Comparison of ENCODE assay signal across 14 cellular contexts in the genomic region with DNA sequence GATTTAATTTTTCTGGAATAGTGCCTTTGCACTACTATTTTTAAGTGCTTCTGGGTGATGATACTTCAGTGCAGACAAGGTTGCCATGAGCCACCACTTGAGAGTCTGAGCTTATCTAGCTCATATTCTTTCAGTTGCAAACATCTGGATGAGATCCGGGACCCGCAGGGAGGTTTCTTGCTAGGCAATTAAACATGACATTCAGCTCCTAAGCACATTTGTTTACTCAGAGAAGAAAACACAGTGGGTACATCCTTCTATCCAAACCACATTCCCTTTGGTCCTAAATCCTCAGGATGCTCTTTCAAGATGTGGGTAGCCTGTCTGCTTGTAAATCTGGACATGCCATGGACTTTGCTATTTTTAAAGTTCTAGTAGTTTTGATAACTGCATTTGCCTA.
"Had no signal": no experiment of that assay in that cellular context is flagged by ENCODE, and none has a peak within 500 bp of the region (broad histone marks: within the 10 kb centered on the region; RNA-seq: fewer than 3 reads in every experiment).

No MANE protein-coding gene starts in this region.

- DNase-seq: activated CD4-positive, alpha-beta T cell treated with anti-CD3 and anti-CD28 coated beads for 36 hours; activated CD8-positive, alpha-beta memory T cell treated with anti-CD3 and anti-CD28 coated beads, Interleukin-2, amount 50 U/mL, for 48 hours; activated CD8-positive, alpha-beta T cell treated with anti-CD3 and anti-CD28 coated beads, Interleukin-2, amount 10 ng/mL, durations not matched to agents 7 days and 5 days; activated naive CD4-positive, alpha-beta T cell treated with anti-CD3 and anti-CD28 coated beads for 36 hours; caudate nucleus; colonic mucosa; hippocampal formation; naive thymus-derived CD4-positive, alpha-beta T cell; posterior cingulate gyrus; thyroid gland; uterus had no signal

- H3K36me3 ChIP-seq: thyroid gland, uterus had no signal

- H3K9me3 ChIP-seq: colonic mucosa, thyroid gland, uterus had no signal

- H3K27me3 Mint-ChIP-seq: activated CD4-positive, alpha-beta T cell treated with anti-CD3 and anti-CD28 coated beads for 36 hours; naive thymus-derived CD4-positive, alpha-beta T cell had no signal

- ATAC-seq: activated CD4-positive, alpha-beta T cell treated with anti-CD3 and anti-CD28 coated beads for 36 hours; activated CD8-positive, alpha-beta T cell treated with anti-CD3 and anti-CD28 coated beads, Interleukin-2, amount 10 ng/mL, durations not matched to agents 7 days and 5 days; naive thymus-derived CD4-positive, alpha-beta T cell had no signal

- H3K27ac Mint-ChIP-seq: activated CD4-positive, alpha-beta T cell treated with anti-CD3 and anti-CD28 coated beads for 36 hours; activated CD8-positive, alpha-beta T cell treated with anti-CD3 and anti-CD28 coated beads, Interleukin-2, amount 10 ng/mL, durations not matched to agents 7 days and 5 days; activated naive CD4-positive, alpha-beta T cell treated with anti-CD3 and anti-CD28 coated beads for 36 hours; naive thymus-derived CD4-positive, alpha-beta T cell had no signal

- H3K4me1 ChIP-seq: colonic mucosa had no signal

- H3K9me3 Mint-ChIP-seq: activated naive CD4-positive, alpha-beta T cell treated with anti-CD3 and anti-CD28 coated beads for 36 hours; naive thymus-derived CD4-positive, alpha-beta T cell had no signal

- H3K27ac ChIP-seq: colonic mucosa, skin epidermis, thyroid gland, VCaP had no signal

- H3K4me3 Mint-ChIP-seq: activated CD4-positive, alpha-beta T cell treated with anti-CD3 and anti-CD28 coated beads for 36 hours; activated CD8-positive, alpha-beta T cell treated with anti-CD3 and anti-CD28 coated beads, Interleukin-2, amount 10 ng/mL, durations not matched to agents 7 days and 5 days; activated naive CD4-positive, alpha-beta T cell treated with anti-CD3 and anti-CD28 coated beads for 36 hours; naive thymus-derived CD4-positive, alpha-beta T cell had no signal

- H3K27me3 ChIP-seq: colonic mucosa, thyroid gland, uterus had no signal

- H3K4me3 ChIP-seq: colonic mucosa, lung, skin epidermis, thyroid gland, uterus had no signal
